Comparison of ENCODE assay signal across 11 cellular contexts in the genomic region with DNA sequence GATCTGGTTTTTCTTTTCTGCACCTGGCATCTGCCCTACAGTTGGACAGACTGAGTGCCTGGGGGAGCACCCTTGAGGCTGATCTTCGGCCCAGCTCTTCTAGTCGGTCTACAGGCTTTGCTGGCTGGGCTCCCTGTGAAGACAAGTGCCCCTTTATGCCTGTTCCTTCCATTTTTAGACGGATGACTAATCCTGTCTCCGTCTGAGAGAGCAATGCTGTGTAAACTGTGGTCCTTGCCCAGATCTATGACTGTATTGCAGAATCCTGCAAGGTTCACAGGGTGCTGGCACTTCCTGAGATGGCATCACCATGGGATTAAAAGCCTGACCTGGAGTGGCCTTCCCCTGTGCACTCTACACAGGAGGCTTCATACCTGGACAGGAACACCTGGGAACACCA. TPM values are rescaled to one million over a fixed set of nuclear protein-coding genes. Genes with fewer than 3 reads are reported as not detected.
DNase-seq lines count a peak whose midpoint lies in the region; ATAC-seq and TF ChIP-seq lines count a peak whose summit lies in the region.
"Had no signal": no experiment of that assay in that cellular context is flagged by ENCODE, and none has a peak within 500 bp of the region (broad histone marks: within the 10 kb centered on the region; RNA-seq: fewer than 3 reads in every experiment).

No MANE protein-coding gene starts in this region.

- H3K36me3 Mint-ChIP-seq in T-helper 2 cell treated with Interferon-gamma antibody and Interleukin-4, amounts not matched to agents 5 μg/mL and 100 μg/mL, for 36 hours (ENCODE audit: low read depth), result no peaks in the 10 kb centered on the region
- peaks cover 0 to 13% of the 10 kb centered on the region in 2 donors for H3K36me3 Mint-ChIP-seq in CD4-positive, alpha-beta memory T cell

- H3K9me3 ChIP-seq in Panc1 (ENCODE audit: control insufficient read depth, insufficient read depth, low read depth, low read length), result peaks cover 22% of the 10 kb centered on the region
- H3K9me3 ChIP-seq in CD4-positive, alpha-beta memory T cell (ENCODE audit: control insufficient read depth in 1 of 2, low read length in 2 of 2), result no peaks in the 10 kb centered on the region

- H3K27me3 ChIP-seq in Panc1 (ENCODE audit: control insufficient read depth, insufficient read depth, low read length), result no peaks in the 10 kb centered on the region
- no peaks in the 10 kb centered on the region for H3K27me3 ChIP-seq in CD4-positive, alpha-beta memory T cell (ENCODE audit: insufficient read depth, low read length)
- H3K27me3 ChIP-seq: cardiac muscle cell had no signal

- in situ Hi-C loops in Panc1 (cut with HindIII; ENCODE audit: low pct_unique_long_range_greater_than_20kb, low sequenced_read_pairs), result no loop called here

- H3K27ac ChIP-seq in Panc1 (ENCODE audit: low read length), result peak overlapping the region; percentile 67
- no peak overlapping the region for H3K27ac ChIP-seq in CD4-positive, alpha-beta memory T cell (ENCODE audit: low read depth, low read length)
- H3K27ac ChIP-seq: cardiac muscle cell had no signal

- POLR2A ChIA-PET in Panc1 (lab: Charles Lee), result no interaction called here
- POLR2A ChIA-PET in CD4-positive, alpha-beta memory T cell (lab: Charles Lee; ENCODE audit: partially characterized antibody), result no interaction called here

- intact Hi-C loops in Panc1 (cut with micrococcal nuclease; ENCODE audit: unreplicated experiment), result no loop called here
- intact Hi-C loops in CD4-positive, alpha-beta memory T cell (cut with micrococcal nuclease), result no loop called here

- no peak overlapping the region for H3K4me3 ChIP-seq in Panc1 (ENCODE audit: low read depth in 2 of 2, low read length in 2 of 2)
- H3K4me3 ChIP-seq in CD4-positive, alpha-beta memory T cell (ENCODE audit: low read length in 2 of 2), result no peak overlapping the region
- H3K4me3 ChIP-seq: cardiac muscle cell had no signal

- H3K27me3 Mint-ChIP-seq in T-helper 2 cell treated with Interferon-gamma antibody and Interleukin-4, amounts not matched to agents 5 μg/mL and 100 μg/mL, for 36 hours (ENCODE audit: low read depth), result peaks cover 5% of the 10 kb centered on the region
- H3K27me3 Mint-ChIP-seq in CD4-positive, alpha-beta memory T cell, result no peaks in the 10 kb centered on the region

- H3K4me1 ChIP-seq in Panc1 (ENCODE audit: control insufficient read depth, insufficient read depth, low read length), result peaks cover 23% of the 10 kb centered on the region
- no peaks in the 10 kb centered on the region for H3K4me1 ChIP-seq in CD4-positive, alpha-beta memory T cell (ENCODE audit: insufficient read depth, low read length)

- no peak for TF ChIP-seq CTCF in Panc1 (IDR thresholded peaks at IDR 0.05)

- H3K9me3 Mint-ChIP-seq in T-helper 2 cell treated with Interferon-gamma antibody and Interleukin-4, amounts not matched to agents 5 μg/mL and 100 μg/mL, for 36 hours, result peaks cover 8% of the 10 kb centered on the region
- H3K9me3 Mint-ChIP-seq in CD4-positive, alpha-beta memory T cell, result peaks cover 2 to 17% (median 7%) of the 10 kb centered on the region in 8 donors

- H3K4me3 Mint-ChIP-seq in T-helper 2 cell treated with Interferon-gamma antibody and Interleukin-4, amounts not matched to agents 5 μg/mL and 100 μg/mL, for 36 hours, result no peak overlapping the region
- H3K4me3 Mint-ChIP-seq in CD4-positive, alpha-beta memory T cell, result no peak overlapping the region

- no peaks in the 10 kb centered on the region for H3K4me1 Mint-ChIP-seq in T-helper 2 cell treated with Interferon-gamma antibody and Interleukin-4, amounts not matched to agents 5 μg/mL and 100 μg/mL, for 36 hours (ENCODE audit: low read depth)
- H3K4me1 Mint-ChIP-seq in CD4-positive, alpha-beta memory T cell, result no peaks in the 10 kb centered on the region

- no TSS peak for BruUV-seq in Panc1 (replicated peaks; lab: Mats Ljungman, UMichigan)

- no peak overlapping the region for H3K27ac Mint-ChIP-seq in T-helper 2 cell treated with Interferon-gamma antibody and Interleukin-4, amounts not matched to agents 5 μg/mL and 100 μg/mL, for 36 hours
- no peak overlapping the region for H3K27ac Mint-ChIP-seq in CD4-positive, alpha-beta memory T cell

- no peaks in the 10 kb centered on the region for H3K36me3 ChIP-seq in Panc1 (ENCODE audit: control insufficient read depth, insufficient read depth, low read length)
- no peaks in the 10 kb centered on the region for H3K36me3 ChIP-seq in CD4-positive, alpha-beta memory T cell (ENCODE audit: insufficient read depth, low read length)
- H3K36me3 ChIP-seq: cardiac muscle cell had no signal

- ATAC-seq in Panc1, result peak; percentile 99
- no peak for ATAC-seq in HG03460 (IDR thresholded peaks at IDR 0.05; ENCODE audit: unreplicated experiment)

- CTCF ChIA-PET in Panc1 (lab: Charles Lee), result no interaction called here
- CTCF ChIA-PET in CD4-positive, alpha-beta memory T cell (lab: Charles Lee; ENCODE audit: partially characterized antibody), result no interaction called here

- DNase-seq in Daoy (ENCODE audit: low read depth) (peak; percentile 93), Panc1 (ENCODE audit: low read depth, low spot score) (peak; percentile 99), fibroblast of gingiva (ENCODE audit: low read depth) (peak; percentile 82), occipital lobe (lab: John Stamatoyannopoulos, UW) (peak; percentile 84), NCI-H2227 treated with DMSO at 0.1 percent for 48 hours (lab: John Stamatoyannopoulos, UW) (no peak)
- DNase-seq in T-helper 2 cell treated with Interferon-gamma antibody and Interleukin-4, amounts not matched to agents 5 μg/mL and 100 μg/mL, for 36 hours (ENCODE audit: low spot score), result no peak
- DNase-seq in CD4-positive, alpha-beta memory T cell, result no peak
- DNase-seq: NCI-H1930; stimulated activated CD4-positive, alpha-beta T cell treated with anti-CD3 and anti-CD28 coated beads, Interleukin-4, amount 100 ng/mL, for 24 hours had no signal

RNA-seq across cellular contexts. Expression of gene SAMD13, which starts 47.6 kb away (rescaled TPM):
- total RNA-seq in Daoy (2014; rRNA removed; shearing (Covaris generic)), result 1.9 and 5.9 TPM in 2 replicates
- total RNA-seq in Panc1 (2021; ENCODE audit: unreplicated experiment) (2.2 TPM), occipital lobe (4.5 TPM)
- polyA plus RNA-seq in Panc1 (2012; ENCODE audit: insufficient read length), result 1.0 TPM
- not detected for total RNA-seq in CD4-positive, alpha-beta memory T cell
- polyA plus RNA-seq in CD4-positive, alpha-beta memory T cell, result under 1 TPM in 1 of 2 donors, not detected in 1; 0.22 TPM

Comparison
In these comparisons a context has a peak if more than half of its experiments do, and no peak if none do; other contexts are left out.
1. DNase-seq: peak in Daoy (single experiment), Panc1 (single experiment), fibroblast of gingiva (single experiment) and occipital lobe (single experiment); none in T-helper 2 cell treated with Interferon-gamma antibody and Interleukin-4, amounts not matched to agents 5 μg/mL and 100 μg/mL, for 36 hours (single experiment), NCI-H2227 treated with DMSO at 0.1 percent for 48 hours (single experiment) and CD4-positive, alpha-beta memory T cell (0 of 5).